ENCODE assay signal across 8 cellular contexts in genomic region chr6:36422714-36423100, GRCh38. TPM values are rescaled to one million over a fixed set of nuclear protein-coding genes. Genes with fewer than 3 reads are reported as not detected.
A peak's percentile ranks its signal among the peaks of the same experiment; 100 is the strongest.
DNase-seq lines count a peak whose midpoint lies in the region; ATAC-seq and TF ChIP-seq lines count a peak whose summit lies in the region.

No MANE protein-coding gene starts in this region.

- H2AK5ac ChIP-seq in mesendoderm (ENCODE audit: low read length), result no peak overlapping the region

- H3K9me3 ChIP-seq in left ventricle myocardium inferior (replicated peaks) (no peaks in the 10 kb centered on the region), vagina (no peaks in the 10 kb centered on the region)

- H3K79me2 ChIP-seq in mesendoderm (ENCODE audit: control insufficient read depth, insufficient read depth, low read length), result no peaks in the 10 kb centered on the region

- no peak overlapping the region for H2BK15ac ChIP-seq in mesendoderm (replicated peaks; ENCODE audit: low read depth)

- H3K36me3 ChIP-seq in left ventricle myocardium inferior (no peaks in the 10 kb centered on the region), mesendoderm (ENCODE audit: control insufficient read depth, insufficient read depth, low read length) (no peaks in the 10 kb centered on the region), vagina (no peaks in the 10 kb centered on the region)

- H3K4ac ChIP-seq in mesendoderm (ENCODE audit: low read depth, low read length), result no peak overlapping the region

- intact Hi-C loops in left ventricle myocardium inferior (cut with micrococcal nuclease), result no loop called here
- intact Hi-C loops in Right ventricle myocardium superior (cut with DNase I), result no loop called here
- intact Hi-C loops in vagina (cut with DNase I), result loop anchor here (10.0 kb wide), 2 partner anchors 172 to 332 kb away; partner anchors contain the start of gene SRSF3

- peak overlapping the region; percentile 51 for H3K9ac ChIP-seq in mesendoderm (ENCODE audit: low read length)

- no peak for DNase-seq in left ventricle myocardium inferior
- no peak for DNase-seq in Right ventricle myocardium superior
- DNase-seq in astrocyte of the spinal cord (ENCODE audit: low read depth, low spot score), result no peak
- DNase-seq in mesendoderm, result no peak
- DNase-seq in vagina (ENCODE audit: extremely low spot score in 2 of 2), result no peak
- no peak for DNase-seq in NCI-H524 treated with DMSO at 0.1 percent for 48 hours (lab: John Stamatoyannopoulos, UW)
- no peak for DNase-seq in NCI-H2029 (lab: John Stamatoyannopoulos, UW)
- DNase-seq in HK-2 (ENCODE audit: unreplicated experiment), result no peak

- H3K27ac ChIP-seq in left ventricle myocardium inferior (replicated peaks), result peak overlapping the region; percentile 78
- no peak overlapping the region for H3K27ac ChIP-seq in mesendoderm (ENCODE audit: low read depth, low read length)
- H3K27ac ChIP-seq in vagina, result peak overlapping the region; percentile 81

- peaks cover 15% of the 10 kb centered on the region for H3K4me1 ChIP-seq in left ventricle myocardium inferior
- peaks cover 1% of the 10 kb centered on the region for H3K4me1 ChIP-seq in mesendoderm (ENCODE audit: control insufficient read depth, low read depth, low read length)
- H3K4me1 ChIP-seq in vagina, result peaks cover 5% of the 10 kb centered on the region

- no peak overlapping the region for H3K4me2 ChIP-seq in mesendoderm (ENCODE audit: low read length)

- H4K5ac ChIP-seq in mesendoderm (ENCODE audit: low read length), result no peak overlapping the region

- in situ Hi-C loops in astrocyte of the spinal cord (cut with HindIII; ENCODE audit: low sequenced_read_pairs), result no loop called here

- H3K56ac ChIP-seq in mesendoderm (ENCODE audit: low read length), result peak overlapping the region; percentile 81

- H2BK120ac ChIP-seq in mesendoderm (ENCODE audit: low read depth, low read length), result no peak overlapping the region

- no peak overlapping the region for H4K8ac ChIP-seq in mesendoderm (ENCODE audit: low read depth, low read length)

- WGBS in mesendoderm (ENCODE audit: extremely low coverage, insufficient coverage, low lambda C conversion rate), result 100% methylated on average over 1 of the region's 4 CpGs

- peak overlapping the region; percentile 69 for H3K4me3 ChIP-seq in left ventricle myocardium inferior
- H3K4me3 ChIP-seq in astrocyte of the spinal cord (ENCODE audit: low read depth, low read length), result peak overlapping the region; percentile 65
- H3K4me3 ChIP-seq in mesendoderm (ENCODE audit: low read length), result no peak overlapping the region
- H3K4me3 ChIP-seq in vagina, result peak overlapping the region; percentile 50 to 56

- H3K27me3 ChIP-seq in left ventricle myocardium inferior (ENCODE audit: low read depth) (no peaks in the 10 kb centered on the region), mesendoderm (ENCODE audit: insufficient read depth, low read length, poor library complexity) (peaks cover 1% of the 10 kb centered on the region), vagina (no peaks in the 10 kb centered on the region)

- TF ChIP-seq CTCF in left ventricle myocardium inferior (IDR thresholded peaks at IDR 0.05; ENCODE audit: borderline replicate concordance), result no peak
- no peak for TF ChIP-seq CTCF in astrocyte of the spinal cord (IDR thresholded peaks at IDR 0.05; ENCODE audit: low read depth, low read length)
- TF ChIP-seq CTCF in vagina (IDR thresholded peaks at IDR 0.05), result no peak

- no peak for ATAC-seq in Right ventricle myocardium superior (ENCODE audit: poor library complexity)

- H2BK5ac ChIP-seq in mesendoderm (ENCODE audit: low read length), result no peak overlapping the region

- H3K23ac ChIP-seq in mesendoderm (ENCODE audit: low read length), result no peak overlapping the region

- TF ChIP-seq POLR2A in vagina (IDR thresholded peaks at IDR 0.05), result no peak

- H3K79me1 ChIP-seq in mesendoderm (ENCODE audit: low read length), result no peaks in the 10 kb centered on the region

- no peak overlapping the region for H3K18ac ChIP-seq in mesendoderm (ENCODE audit: low read length)

RNA-seq across cellular contexts. Expression of gene PXT1, which starts 19.9 kb away (rescaled TPM):
- total RNA-seq in left ventricle myocardium inferior, result not detected
- 0.13 TPM for total RNA-seq in Right ventricle myocardium superior
- polyA plus RNA-seq in mesendoderm (2013, experiment 1 of 2), result 0.03 TPM
- polyA plus RNA-seq in mesendoderm (2013, experiment 2 of 2), result 0.10 TPM
- total RNA-seq in vagina, result not detected

RNA-seq across cellular contexts. Expression of gene KCTD20, which starts 20.1 kb away (rescaled TPM):
- total RNA-seq in left ventricle myocardium inferior, result 21.3 TPM
- total RNA-seq in Right ventricle myocardium superior, result 22.1 TPM
- polyA plus RNA-seq in mesendoderm (2013, experiment 1 of 2), result 19.5 TPM
- polyA plus RNA-seq in mesendoderm (2013, experiment 2 of 2), result 18.9 TPM
- total RNA-seq in vagina, result 30.0 TPM

RNA-seq across cellular contexts. Expression of gene ETV7, which starts 35.2 kb away (rescaled TPM):
- not detected for total RNA-seq in left ventricle myocardium inferior
- not detected for total RNA-seq in Right ventricle myocardium superior
- 0.28 TPM for polyA plus RNA-seq in mesendoderm (2013, experiment 1 of 2)
- polyA plus RNA-seq in mesendoderm (2013, experiment 2 of 2), result 0.27 TPM
- 2.2 TPM for total RNA-seq in vagina
